ENCODE assay signal across 1 cellular context in the genomic region with DNA sequence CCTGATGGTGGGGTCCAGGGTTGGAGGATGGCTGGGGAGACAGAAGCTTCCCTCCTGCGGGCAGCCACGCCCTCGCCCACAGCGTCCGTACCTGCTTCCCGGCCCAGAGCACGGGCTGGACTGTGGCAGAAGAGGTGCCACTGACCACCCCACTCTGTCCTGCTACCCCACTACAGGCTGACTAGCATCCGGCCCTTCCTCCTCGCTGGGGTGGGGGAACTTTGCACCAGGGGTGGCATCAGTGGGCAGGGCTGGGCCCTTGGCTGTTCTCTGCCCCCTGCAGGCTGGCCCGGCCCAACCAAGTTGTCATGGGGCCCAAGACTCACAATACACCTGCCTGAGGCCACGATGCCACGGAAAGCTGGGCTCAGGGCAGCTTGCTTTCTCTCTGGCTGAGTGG.
TF ChIP-seq lines count a peak whose summit lies in the region.

No MANE protein-coding gene starts in this region.

TF ChIP-seq in GM12878, 131 proteins besides CTCF, POLR2A, EP300 and RAD21:
- TF ChIP-seq, protein P1, sequence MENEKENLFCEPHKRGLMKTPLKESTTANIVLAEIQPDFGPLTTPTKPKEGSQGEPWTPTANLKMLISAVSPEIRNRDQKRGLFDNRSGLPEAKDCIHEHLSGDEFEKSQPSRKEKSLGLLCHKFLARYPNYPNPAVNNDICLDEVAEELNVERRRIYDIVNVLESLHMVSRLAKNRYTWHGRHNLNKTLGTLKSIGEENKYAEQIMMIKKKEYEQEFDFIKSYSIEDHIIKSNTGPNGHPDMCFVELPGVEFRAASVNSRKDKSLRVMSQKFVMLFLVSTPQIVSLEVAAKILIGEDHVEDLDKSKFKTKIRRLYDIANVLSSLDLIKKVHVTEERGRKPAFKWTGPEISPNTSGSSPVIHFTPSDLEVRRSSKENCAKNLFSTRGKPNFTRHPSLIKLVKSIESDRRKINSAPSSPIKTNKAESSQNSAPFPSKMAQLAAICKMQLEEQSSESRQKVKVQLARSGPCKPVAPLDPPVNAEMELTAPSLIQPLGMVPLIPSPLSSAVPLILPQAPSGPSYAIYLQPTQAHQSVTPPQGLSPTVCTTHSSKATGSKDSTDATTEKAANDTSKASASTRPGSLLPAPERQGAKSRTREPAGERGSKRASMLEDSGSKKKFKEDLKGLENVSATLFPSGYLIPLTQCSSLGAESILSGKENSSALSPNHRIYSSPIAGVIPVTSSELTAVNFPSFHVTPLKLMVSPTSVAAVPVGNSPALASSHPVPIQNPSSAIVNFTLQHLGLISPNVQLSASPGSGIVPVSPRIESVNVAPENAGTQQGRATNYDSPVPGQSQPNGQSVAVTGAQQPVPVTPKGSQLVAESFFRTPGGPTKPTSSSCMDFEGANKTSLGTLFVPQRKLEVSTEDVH (IDR thresholded peaks at IDR 0.05; ENCODE audit: low read depth, partially characterized antibody): no peak
- TF ChIP-seq MTA3 (IDR thresholded peaks at IDR 0.05; ENCODE audit: borderline replicate concordance, low read length): no peak
- TF ChIP-seq TCF12 (IDR thresholded peaks at IDR 0.05; ENCODE audit: low read depth, low read length): no peak
- TF ChIP-seq, protein P2, sequence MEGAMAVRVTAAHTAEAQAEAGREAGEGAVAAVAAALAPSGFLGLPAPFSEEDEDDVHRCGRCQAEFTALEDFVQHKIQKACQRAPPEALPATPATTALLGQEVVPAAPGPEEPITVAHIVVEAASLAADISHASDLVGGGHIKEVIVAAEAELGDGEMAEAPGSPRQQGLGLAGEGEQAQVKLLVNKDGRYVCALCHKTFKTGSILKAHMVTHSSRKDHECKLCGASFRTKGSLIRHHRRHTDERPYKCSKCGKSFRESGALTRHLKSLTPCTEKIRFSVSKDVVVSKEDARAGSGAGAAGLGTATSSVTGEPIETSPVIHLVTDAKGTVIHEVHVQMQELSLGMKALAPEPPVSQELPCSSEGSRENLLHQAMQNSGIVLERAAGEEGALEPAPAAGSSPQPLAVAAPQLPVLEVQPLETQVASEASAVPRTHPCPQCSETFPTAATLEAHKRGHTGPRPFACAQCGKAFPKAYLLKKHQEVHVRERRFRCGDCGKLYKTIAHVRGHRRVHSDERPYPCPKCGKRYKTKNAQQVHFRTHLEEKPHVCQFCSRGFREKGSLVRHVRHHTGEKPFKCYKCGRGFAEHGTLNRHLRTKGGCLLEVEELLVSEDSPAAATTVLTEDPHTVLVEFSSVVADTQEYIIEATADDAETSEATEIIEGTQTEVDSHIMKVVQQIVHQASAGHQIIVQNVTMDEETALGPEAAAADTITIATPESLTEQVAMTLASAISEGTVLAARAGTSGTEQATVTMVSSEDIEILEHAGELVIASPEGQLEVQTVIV (IDR thresholded peaks at IDR 0.05; ENCODE audit: borderline replicate concordance, partially characterized antibody): no peak
- TF ChIP-seq, protein P3, sequence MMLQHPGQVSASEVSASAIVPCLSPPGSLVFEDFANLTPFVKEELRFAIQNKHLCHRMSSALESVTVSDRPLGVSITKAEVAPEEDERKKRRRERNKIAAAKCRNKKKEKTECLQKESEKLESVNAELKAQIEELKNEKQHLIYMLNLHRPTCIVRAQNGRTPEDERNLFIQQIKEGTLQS (IDR thresholded peaks at IDR 0.05; ENCODE audit: borderline replicate concordance, extremely low read depth, low read depth, low read length): no peak
- no peak for TF ChIP-seq HDGF (IDR thresholded peaks at IDR 0.05)
- TF ChIP-seq RUNX3 (IDR thresholded peaks at IDR 0.05; ENCODE audit: low read length): no peak
- TF ChIP-seq NR2F1 (conservative IDR thresholded peaks at IDR 0.05): no peak
- TF ChIP-seq, protein P4, sequence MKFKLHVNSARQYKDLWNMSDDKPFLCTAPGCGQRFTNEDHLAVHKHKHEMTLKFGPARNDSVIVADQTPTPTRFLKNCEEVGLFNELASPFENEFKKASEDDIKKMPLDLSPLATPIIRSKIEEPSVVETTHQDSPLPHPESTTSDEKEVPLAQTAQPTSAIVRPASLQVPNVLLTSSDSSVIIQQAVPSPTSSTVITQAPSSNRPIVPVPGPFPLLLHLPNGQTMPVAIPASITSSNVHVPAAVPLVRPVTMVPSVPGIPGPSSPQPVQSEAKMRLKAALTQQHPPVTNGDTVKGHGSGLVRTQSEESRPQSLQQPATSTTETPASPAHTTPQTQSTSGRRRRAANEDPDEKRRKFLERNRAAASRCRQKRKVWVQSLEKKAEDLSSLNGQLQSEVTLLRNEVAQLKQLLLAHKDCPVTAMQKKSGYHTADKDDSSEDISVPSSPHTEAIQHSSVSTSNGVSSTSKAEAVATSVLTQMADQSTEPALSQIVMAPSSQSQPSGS (IDR thresholded peaks at IDR 0.05; ENCODE audit: low read length): no peak
- TF ChIP-seq, protein P5, sequence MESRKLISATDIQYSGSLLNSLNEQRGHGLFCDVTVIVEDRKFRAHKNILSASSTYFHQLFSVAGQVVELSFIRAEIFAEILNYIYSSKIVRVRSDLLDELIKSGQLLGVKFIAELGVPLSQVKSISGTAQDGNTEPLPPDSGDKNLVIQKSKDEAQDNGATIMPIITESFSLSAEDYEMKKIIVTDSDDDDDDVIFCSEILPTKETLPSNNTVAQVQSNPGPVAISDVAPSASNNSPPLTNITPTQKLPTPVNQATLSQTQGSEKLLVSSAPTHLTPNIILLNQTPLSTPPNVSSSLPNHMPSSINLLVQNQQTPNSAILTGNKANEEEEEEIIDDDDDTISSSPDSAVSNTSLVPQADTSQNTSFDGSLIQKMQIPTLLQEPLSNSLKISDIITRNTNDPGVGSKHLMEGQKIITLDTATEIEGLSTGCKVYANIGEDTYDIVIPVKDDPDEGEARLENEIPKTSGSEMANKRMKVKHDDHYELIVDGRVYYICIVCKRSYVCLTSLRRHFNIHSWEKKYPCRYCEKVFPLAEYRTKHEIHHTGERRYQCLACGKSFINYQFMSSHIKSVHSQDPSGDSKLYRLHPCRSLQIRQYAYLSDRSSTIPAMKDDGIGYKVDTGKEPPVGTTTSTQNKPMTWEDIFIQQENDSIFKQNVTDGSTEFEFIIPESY (IDR thresholded peaks at IDR 0.05): no peak
- no peak for TF ChIP-seq IKZF1 (conservative IDR thresholded peaks at IDR 0.05)
